In the genomic region with DNA sequence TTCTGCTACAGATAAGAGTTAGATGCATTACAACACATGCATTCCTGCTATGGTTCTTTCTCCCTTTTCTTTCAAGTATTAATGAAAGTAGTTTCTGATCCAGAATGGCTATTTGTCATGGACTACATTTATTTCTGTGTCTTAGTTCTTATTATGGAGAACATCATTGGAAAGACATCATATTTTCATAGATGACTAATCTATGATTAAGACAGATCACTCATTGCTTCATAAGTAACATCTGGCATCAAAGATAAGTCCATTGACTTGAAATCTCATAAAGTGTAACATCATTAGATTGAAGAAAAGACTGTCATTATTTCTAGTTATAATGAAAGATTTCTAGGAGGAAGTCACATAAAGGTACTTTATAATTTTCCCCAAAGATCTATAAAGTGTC, we compare ENCODE assay signal across 17 cellular contexts.
"Had no signal": no experiment of that assay in that cellular context is flagged by ENCODE, and none has a peak within 500 bp of the region (broad histone marks: within the 10 kb centered on the region; RNA-seq: fewer than 3 reads in every experiment).

No MANE protein-coding gene starts in this region.

- H3K9me3 Mint-ChIP-seq: dendritic cell treated with granulocyte-macrophage colony-stimulating factor and Interleukin-4, amounts not matched to agents 40 ng/mL and 50 ng/mL, for 4 days had no signal

- H3K4me3 Mint-ChIP-seq: dendritic cell treated with granulocyte-macrophage colony-stimulating factor and Interleukin-4, amounts not matched to agents 40 ng/mL and 50 ng/mL, for 4 days; effector memory CD8-positive, alpha-beta T cell; immature natural killer cell; naive thymus-derived CD4-positive, alpha-beta T cell; nephron progenitor cell had no signal

- DNase-seq: cerebellar nuclear complex; effector memory CD8-positive, alpha-beta T cell; erythroblast; gastrocnemius medialis; immature natural killer cell; left colon; left ventricle myocardium superior; mesendoderm; naive thymus-derived CD4-positive, alpha-beta T cell; nephron progenitor cell; stimulated activated CD4-positive, alpha-beta T cell treated with anti-CD3 and anti-CD28 coated beads, Interleukin-2, amount 100 ng/mL, for 48 hours; stimulated activated naive CD4-positive, alpha-beta T cell treated with Interleukin-2 at 50 U/mL for 16 hours; trophoblast cell had no signal

- H3K27me3 ChIP-seq: gastrocnemius medialis, right atrium auricular region had no signal

- H3K4me1 ChIP-seq: gastrocnemius medialis, right atrium auricular region had no signal

- H3K36me3 Mint-ChIP-seq: immature natural killer cell; naive thymus-derived CD4-positive, alpha-beta T cell had no signal

- H3K27me3 Mint-ChIP-seq: dendritic cell treated with granulocyte-macrophage colony-stimulating factor and Interleukin-4, amounts not matched to agents 40 ng/mL and 50 ng/mL, for 4 days; effector memory CD8-positive, alpha-beta T cell; naive thymus-derived CD4-positive, alpha-beta T cell had no signal

- H3K4me3 ChIP-seq: gastrocnemius medialis, lung, right atrium auricular region, smooth muscle cell had no signal

- H3K9me3 ChIP-seq: gastrocnemius medialis, right atrium auricular region had no signal

- H3K4me2 ChIP-seq: smooth muscle cell had no signal

- H3K27ac ChIP-seq: gastrocnemius medialis, right atrium auricular region had no signal

- H3K4me1 Mint-ChIP-seq: immature natural killer cell; naive thymus-derived CD4-positive, alpha-beta T cell; nephron progenitor cell had no signal

- H3K36me3 ChIP-seq: gastrocnemius medialis, right atrium auricular region had no signal

- ATAC-seq: effector memory CD8-positive, alpha-beta T cell; gastrocnemius medialis; left colon; left ventricle myocardium superior; naive thymus-derived CD4-positive, alpha-beta T cell had no signal
